ENCODE assay signal across 18 cellular contexts in the genomic region with DNA sequence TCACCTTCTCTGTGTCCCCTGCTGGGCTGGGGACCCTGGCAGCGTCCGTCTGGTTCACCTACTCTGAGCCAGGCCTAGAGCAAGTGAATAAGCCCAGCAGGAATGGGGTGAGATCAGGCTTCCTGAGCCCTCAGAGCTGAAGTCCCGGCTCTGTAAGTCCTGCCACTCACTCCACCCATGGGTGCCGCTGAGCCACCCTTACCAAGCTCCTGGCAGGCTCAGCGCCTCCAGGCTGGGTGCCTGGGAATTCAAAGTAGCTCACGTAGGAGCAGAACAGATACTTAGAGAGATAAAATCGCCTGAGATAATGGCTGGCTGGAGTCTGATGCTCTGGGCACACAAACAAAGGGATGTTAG. TPM values are rescaled to one million over a fixed set of nuclear protein-coding genes. Genes with fewer than 3 reads are reported as not detected.
DNase-seq lines count a peak whose midpoint lies in the region; ATAC-seq and TF ChIP-seq lines count a peak whose summit lies in the region.
"Had no signal": no experiment of that assay in that cellular context is flagged by ENCODE, and none has a peak within 500 bp of the region (broad histone marks: within the 10 kb centered on the region; RNA-seq: fewer than 3 reads in every experiment).

No MANE protein-coding gene starts in this region.

- no peak overlapping the region for H3K4me3 Mint-ChIP-seq in CD8-positive, alpha-beta T cell
- no peak overlapping the region for H3K4me3 Mint-ChIP-seq in chondrocyte (ENCODE audit: unreplicated experiment)
- H3K4me3 Mint-ChIP-seq in natural killer cell treated with Interleukin-12 subunit alpha and Interleukin-12 subunit beta and Interleukin-15 and Interleukin-18, amount 100 ng/mL, for 72 hours, result no peak overlapping the region
- no peak overlapping the region for H3K4me3 Mint-ChIP-seq in MCF 10A (ENCODE audit: unreplicated experiment)
- H3K4me3 Mint-ChIP-seq: central memory CD8-positive, alpha-beta T cell; H9; neural progenitor cell; T-helper 1 cell treated with Interleukin-12 subunit alpha and Interleukin-12 subunit beta and Interleukin-4 antibody, amounts not matched to agents 30 μg/mL and 1 μg/mL, for 36 hours had no signal

- H3K9me3 Mint-ChIP-seq in CD8-positive, alpha-beta T cell, result no peaks in the 10 kb centered on the region
- H3K9me3 Mint-ChIP-seq in chondrocyte (ENCODE audit: low read depth) (no peaks in the 10 kb centered on the region), MCF 10A (ENCODE audit: unreplicated experiment) (no peaks in the 10 kb centered on the region)
- H3K9me3 Mint-ChIP-seq in natural killer cell treated with Interleukin-12 subunit alpha and Interleukin-12 subunit beta and Interleukin-15 and Interleukin-18, amount 100 ng/mL, for 72 hours, result no peaks in the 10 kb centered on the region
- H3K9me3 Mint-ChIP-seq: central memory CD8-positive, alpha-beta T cell; H9; neural progenitor cell; T-helper 1 cell treated with Interleukin-12 subunit alpha and Interleukin-12 subunit beta and Interleukin-4 antibody, amounts not matched to agents 30 μg/mL and 1 μg/mL, for 36 hours had no signal

- DNase-seq in CD8-positive, alpha-beta T cell, result no peak
- DNase-seq in chondrocyte (ENCODE audit: low spot score), result peak; percentile 61
- no peak for DNase-seq in natural killer cell treated with Interleukin-12 subunit alpha and Interleukin-12 subunit beta and Interleukin-15 and Interleukin-18, amount 100 ng/mL, for 72 hours (ENCODE audit: low spot score)
- DNase-seq in iPS-NIHi11 (ENCODE audit: low spot score), result no peak
- no peak for DNase-seq in MCF 10A (ENCODE audit: unreplicated experiment)
- no peak for DNase-seq in osteoblast (ENCODE audit: insufficient read length, low spot score, missing footprints)
- DNase-seq: activated CD4-positive, CD25-positive, alpha-beta regulatory T cell; amniotic stem cell; DMS153; NCI-H226; stimulated activated CD4-positive, alpha-beta T cell treated with anti-CD3 and anti-CD28 coated beads, Interleukin-4, amount 100 ng/mL, for 1 hour had no signal

- no peak overlapping the region for H3K4me2 ChIP-seq in osteoblast (ENCODE audit: insufficient read depth, low read length)
- H3K4me2 ChIP-seq: neural progenitor cell had no signal

- H3K27ac ChIP-seq in C4-2B (peak overlapping the region; percentile 6; the same call in 1 of the 2 replicates), osteoblast (ENCODE audit: low read depth, low read length) (no peak overlapping the region)
- no peak overlapping the region for H3K27ac ChIP-seq in CD8-positive, alpha-beta T cell (ENCODE audit: low read depth, low read length)
- H3K27ac ChIP-seq: neural progenitor cell had no signal

- H3K9me3 ChIP-seq in CD8-positive, alpha-beta T cell (ENCODE audit: low read length), result no peaks in the 10 kb centered on the region
- H3K9me3 ChIP-seq in osteoblast (ENCODE audit: low read depth, low read length), result no peaks in the 10 kb centered on the region
- H3K9me3 ChIP-seq: tibial nerve had no signal

- H3K4me3 ChIP-seq in CD8-positive, alpha-beta T cell (ENCODE audit: low read depth, low read length), result no peak overlapping the region
- H3K4me3 ChIP-seq in osteoblast (ENCODE audit: insufficient read depth, low read length), result no peak overlapping the region
- H3K4me3 ChIP-seq: neural progenitor cell, tibial nerve had no signal

- ATAC-seq in CD8-positive, alpha-beta T cell, result no peak
- ATAC-seq in natural killer cell treated with Interleukin-12 subunit alpha and Interleukin-12 subunit beta and Interleukin-15 and Interleukin-18, amount 100 ng/mL, for 72 hours, result no peak

- peaks cover 88% of the 10 kb centered on the region for H3K36me3 Mint-ChIP-seq in CD8-positive, alpha-beta T cell
- H3K36me3 Mint-ChIP-seq in chondrocyte (ENCODE audit: low read depth), result peaks cover 51% of the 10 kb centered on the region
- peaks cover 7% of the 10 kb centered on the region for H3K36me3 Mint-ChIP-seq in natural killer cell treated with Interleukin-12 subunit alpha and Interleukin-12 subunit beta and Interleukin-15 and Interleukin-18, amount 100 ng/mL, for 72 hours
- H3K36me3 Mint-ChIP-seq in MCF 10A (ENCODE audit: insufficient read depth, unreplicated experiment), result peaks cover 73% of the 10 kb centered on the region

- CTCF ChIA-PET in CD8-positive, alpha-beta T cell (lab: Charles Lee), result interaction anchor here (0.7 to 2.6 kb wide), 5 partner anchors 10 to 68 kb away, joined by 3 to 10 read pairs (median 4); a partner anchor contains a TSS
- CTCF ChIA-PET in MCF 10A (lab: Yijun Ruan, JAX), result interaction anchor here (0.6 kb wide), 1 partner anchor 239 kb away, joined by 4 read pairs; no protein-coding TSS in a partner anchor

- intact Hi-C loops in CD8-positive, alpha-beta T cell (cut with DNase I, micrococcal nuclease), result no loop called here
- intact Hi-C loops in MCF 10A (cut with micrococcal nuclease), result no loop called here

- no peaks in the 10 kb centered on the region for H3K4me1 ChIP-seq in CD8-positive, alpha-beta T cell (ENCODE audit: insufficient read depth, low read length)
- H3K4me1 ChIP-seq in osteoblast (ENCODE audit: insufficient read depth, low read length), result peaks cover 5% of the 10 kb centered on the region
- H3K4me1 ChIP-seq: neural progenitor cell had no signal

- peaks cover 20% of the 10 kb centered on the region for H3K4me1 Mint-ChIP-seq in CD8-positive, alpha-beta T cell (ENCODE audit: low read depth)
- H3K4me1 Mint-ChIP-seq in chondrocyte (ENCODE audit: low read depth) (peaks cover 55% of the 10 kb centered on the region), MCF 10A (ENCODE audit: insufficient read depth, unreplicated experiment) (no peaks in the 10 kb centered on the region)
- peaks cover 17 to 49% of the 10 kb centered on the region in 2 donors for H3K4me1 Mint-ChIP-seq in natural killer cell treated with Interleukin-12 subunit alpha and Interleukin-12 subunit beta and Interleukin-15 and Interleukin-18, amount 100 ng/mL, for 72 hours (ENCODE audit: low read depth in 2 of 2)
- H3K4me1 Mint-ChIP-seq: H9 had no signal

- H2AFZ ChIP-seq in osteoblast (ENCODE audit: low read length), result no peak overlapping the region
- H2AFZ ChIP-seq: neural progenitor cell had no signal

- TF ChIP-seq CTCF in C4-2B (conservative IDR thresholded peaks at IDR 0.05), result no peak
- TF ChIP-seq CTCF in CD8-positive, alpha-beta T cell (IDR thresholded peaks at IDR 0.05), result no peak
- TF ChIP-seq CTCF in chondrocyte (IDR thresholded peaks at IDR 0.05), result no peak
- no peak for TF ChIP-seq CTCF in MCF 10A (IDR thresholded peaks at IDR 0.05; ENCODE audit: unreplicated experiment)
- no peak for TF ChIP-seq CTCF in osteoblast (IDR thresholded peaks at IDR 0.05; ENCODE audit: extremely low read depth, low read depth, low read length)

- H3K27ac Mint-ChIP-seq in CD8-positive, alpha-beta T cell, result peak overlapping the region; percentile 72
- peak overlapping the region; percentile 78 for H3K27ac Mint-ChIP-seq in chondrocyte (ENCODE audit: unreplicated experiment)
- peak overlapping the region; percentile 22 to 23 for H3K27ac Mint-ChIP-seq in natural killer cell treated with Interleukin-12 subunit alpha and Interleukin-12 subunit beta and Interleukin-15 and Interleukin-18, amount 100 ng/mL, for 72 hours
- H3K27ac Mint-ChIP-seq in MCF 10A (ENCODE audit: low read depth, unreplicated experiment), result no peak overlapping the region
- H3K27ac Mint-ChIP-seq: neural progenitor cell; T-helper 1 cell treated with Interleukin-12 subunit alpha and Interleukin-12 subunit beta and Interleukin-4 antibody, amounts not matched to agents 30 μg/mL and 1 μg/mL, for 36 hours had no signal

- POLR2A ChIA-PET in CD8-positive, alpha-beta T cell (lab: Charles Lee), result no interaction called here
- POLR2A ChIA-PET in MCF 10A (lab: Yijun Ruan, JAX), result interaction anchor here (0.7 kb wide), 1 partner anchor 44 kb away, joined by 3 read pairs; no protein-coding TSS in a partner anchor

- no TSS peak for BruUV-seq in MCF 10A (replicated peaks; lab: Mats Ljungman, UMichigan)

- peaks cover 76% of the 10 kb centered on the region for H4K20me1 ChIP-seq in osteoblast (ENCODE audit: insufficient read depth, low read length)

- H3K27me3 ChIP-seq in CD8-positive, alpha-beta T cell (ENCODE audit: insufficient read depth, low read length), result no peaks in the 10 kb centered on the region
- no peaks in the 10 kb centered on the region for H3K27me3 ChIP-seq in osteoblast (ENCODE audit: insufficient read depth, low read length)
- H3K27me3 ChIP-seq: neural progenitor cell, tibial nerve had no signal

- H3K27me3 Mint-ChIP-seq in CD8-positive, alpha-beta T cell (ENCODE audit: low read depth), result no peaks in the 10 kb centered on the region
- H3K27me3 Mint-ChIP-seq in chondrocyte (ENCODE audit: low read depth), result no peaks in the 10 kb centered on the region
- H3K27me3 Mint-ChIP-seq in natural killer cell treated with Interleukin-12 subunit alpha and Interleukin-12 subunit beta and Interleukin-15 and Interleukin-18, amount 100 ng/mL, for 72 hours, result no peaks in the 10 kb centered on the region
- H3K27me3 Mint-ChIP-seq in MCF 10A (ENCODE audit: insufficient read depth, unreplicated experiment), result no peaks in the 10 kb centered on the region
- H3K27me3 Mint-ChIP-seq: central memory CD8-positive, alpha-beta T cell had no signal

- peaks cover 61% of the 10 kb centered on the region for H3K36me3 ChIP-seq in CD8-positive, alpha-beta T cell (ENCODE audit: insufficient read depth, low read length)
- peaks cover 90% of the 10 kb centered on the region for H3K36me3 ChIP-seq in osteoblast (ENCODE audit: insufficient read depth, low read length)
- H3K36me3 ChIP-seq: neural progenitor cell had no signal

- peaks cover 57% of the 10 kb centered on the region for H3K79me2 ChIP-seq in osteoblast (ENCODE audit: insufficient read depth, low read length)

RNA-seq across cellular contexts. Expression of a gene that starts 45.8 kb away (rescaled TPM):
- 10 to 100 TPM; 51.6 to 57.1 TPM for total RNA-seq in CD8-positive, alpha-beta T cell
- total RNA-seq in chondrocyte, result 444 to 599 TPM (median 593 TPM) in 3 replicates
- 100 to 1,000 TPM; 214 to 390 TPM for total RNA-seq in natural killer cell treated with Interleukin-12 subunit alpha and Interleukin-12 subunit beta and Interleukin-15 and Interleukin-18, amount 100 ng/mL, for 72 hours
- 65.1 and 68.1 TPM in 2 replicates for total RNA-seq in MCF 10A (2022)
- total RNA-seq in osteoblast, result 215 and 228 TPM in 2 replicates

RNA-seq across cellular contexts. Expression of a gene that starts 51.6 kb away (rescaled TPM):
- not detected for total RNA-seq in CD8-positive, alpha-beta T cell
- total RNA-seq in chondrocyte (not detected in 3 replicates), MCF 10A (2022) (not detected in 2 replicates), osteoblast (not detected in 2 replicates)
- under 1 TPM in 1 of 2 donors, not detected in 1; 0.12 TPM for total RNA-seq in natural killer cell treated with Interleukin-12 subunit alpha and Interleukin-12 subunit beta and Interleukin-15 and Interleukin-18, amount 100 ng/mL, for 72 hours
- total RNA-seq: fibroblast of villous mesenchyme, H9, tibial nerve had no signal
